Comparison of ENCODE assay signal across 8 cellular contexts in genomic region chr12:7142057-7142644, GRCh38. TPM values are rescaled to one million over a fixed set of nuclear protein-coding genes. Genes with fewer than 3 reads are reported as not detected.
A peak's percentile ranks its signal among the peaks of the same experiment; 100 is the strongest.
DNase-seq lines count a peak whose midpoint lies in the region; ATAC-seq and TF ChIP-seq lines count a peak whose summit lies in the region.

No MANE protein-coding gene starts in this region.

- no peak overlapping the region for H3K27ac Mint-ChIP-seq in activated naive CD4-positive, alpha-beta T cell treated with anti-CD3 and anti-CD28 coated beads, Interleukin-2, amount 10 ng/mL, durations not matched to agents 7 days and 5 days

- no peak for ATAC-seq in GM19463 (IDR thresholded peaks at IDR 0.05; ENCODE audit: unreplicated experiment)
- no peak for ATAC-seq in HG03095 (IDR thresholded peaks at IDR 0.05; ENCODE audit: unreplicated experiment)

- H4K20me1 ChIP-seq in SK-N-SH (ENCODE audit: insufficient read depth) = no peaks in the 10 kb centered on the region

- TF ChIP-seq RAD21 in SK-N-SH (IDR thresholded peaks at IDR 0.05; ENCODE audit: low read length) = peak; percentile 58

- H3K4me1 ChIP-seq in SK-N-SH (ENCODE audit: control insufficient read depth in 1 of 2, insufficient read depth in 2 of 2, low read depth in 1 of 2, low read length in 1 of 2) (no peaks in the 10 kb centered on the region), left ventricle myocardium inferior (no peaks in the 10 kb centered on the region), spleen (peaks cover 0 to 19% (median 3%) of the 10 kb centered on the region in 6 donors)

- H3K36me3 ChIP-seq in SK-N-SH (replicated peaks in 1 of 2; ENCODE audit: control insufficient read depth in 1 of 2, insufficient read depth in 2 of 2, low read length in 1 of 2) = peaks cover 0 to 2% of the 10 kb centered on the region in 2 experiments
- peaks cover under 1% of the 10 kb centered on the region for H3K36me3 ChIP-seq in left ventricle myocardium inferior
- peaks cover 0 to 92% (median 29%) of the 10 kb centered on the region in 6 donors for H3K36me3 ChIP-seq in spleen

- H3K4me3 Mint-ChIP-seq in activated naive CD4-positive, alpha-beta T cell treated with anti-CD3 and anti-CD28 coated beads, Interleukin-2, amount 10 ng/mL, durations not matched to agents 7 days and 5 days = no peak overlapping the region

- H3F3A ChIP-seq in SK-N-SH (replicated peaks; ENCODE audit: insufficient read depth) = no peaks in the 10 kb centered on the region

- TF ChIP-seq CTCF in SK-N-SH (IDR thresholded peaks at IDR 0.05) (peak; percentile 64), left ventricle myocardium inferior (IDR thresholded peaks at IDR 0.05; ENCODE audit: borderline replicate concordance) (peak; percentile 68), spleen (IDR thresholded peaks at IDR 0.05 in 8 of 11, conservative IDR thresholded peaks at IDR 0.05 in 3 of 11) (peak; percentile 37 to 82 (median 68))

- intact Hi-C loops in left ventricle myocardium inferior (cut with micrococcal nuclease) = no loop called here
- intact Hi-C loops in spleen (cut with DNase I; ENCODE audit: low total_unique reads) = no loop called here

- H3K4me1 Mint-ChIP-seq in activated naive CD4-positive, alpha-beta T cell treated with anti-CD3 and anti-CD28 coated beads, Interleukin-2, amount 10 ng/mL, durations not matched to agents 7 days and 5 days = peaks cover 3% of the 10 kb centered on the region

- no peak for TF ChIP-seq EP300 in SK-N-SH (IDR thresholded peaks at IDR 0.05; ENCODE audit: borderline replicate concordance in 1 of 2, low read depth in 1 of 2, low read length in 1 of 2)

- 58% methylated on average over 4 of the region's 5 CpGs for WGBS in SK-N-SH (ENCODE audit: low lambda C conversion rate)
- 62 to 95% (median 78%) methylated on average over 5 of the region's 5 CpGs for WGBS in spleen, 5 donors

- CTCF ChIA-PET in SK-N-SH (lab: Yijun Ruan, JAX) = interaction anchor here (0.6 to 3.9 kb wide), 11 partner anchors 11 to 165 kb away, joined by 3 to 33 read pairs (median 3); partner anchors contain the start of genes C1S, CLSTN3 and PEX5
- CTCF ChIA-PET in activated naive CD4-positive, alpha-beta T cell treated with anti-CD3 and anti-CD28 coated beads, Interleukin-2, amount 10 ng/mL, durations not matched to agents 7 days and 5 days (lab: Charles Lee) = interaction anchor here (2.0 to 2.7 kb wide), 3 partner anchors 12 to 47 kb away, joined by 6 to 16 read pairs (median 8); partner anchors contain the start of genes CLSTN3 and PEX5

- H3K27me3 ChIP-seq in SK-N-SH (ENCODE audit: insufficient read depth) (no peaks in the 10 kb centered on the region), left ventricle myocardium inferior (ENCODE audit: low read depth) (no peaks in the 10 kb centered on the region), spleen (replicated peaks in 1 of 7) (no peaks in the 10 kb centered on the region)

- H2AFZ ChIP-seq in SK-N-SH (ENCODE audit: low read depth) = no peak overlapping the region

- no peak for TF ChIP-seq POLR2A in spleen (IDR thresholded peaks at IDR 0.05)

- H3K27ac ChIP-seq in SK-N-SH (ENCODE audit: low read depth in 2 of 2, low read length in 1 of 2) = no peak overlapping the region
- H3K27ac ChIP-seq in left ventricle myocardium inferior (replicated peaks) = no peak overlapping the region
- no peak overlapping the region for H3K27ac ChIP-seq in spleen

- H3K9me2 ChIP-seq in SK-N-SH = no peaks in the 10 kb centered on the region

- no peak overlapping the region for H3K4me2 ChIP-seq in SK-N-SH

- DNase-seq in D341Med (ENCODE audit: low spot score) (peak; percentile 83), HT1080 (ENCODE audit: low read depth) (peak; percentile 59), SK-N-SH (peak; percentile 66), left ventricle myocardium inferior (no peak), spleen (peak; percentile 72)
- peak; percentile 74 for DNase-seq in activated naive CD4-positive, alpha-beta T cell treated with anti-CD3 and anti-CD28 coated beads, Interleukin-2, amount 10 ng/mL, durations not matched to agents 7 days and 5 days

- no peaks in the 10 kb centered on the region for H3K79me2 ChIP-seq in SK-N-SH (ENCODE audit: insufficient read depth)

- POLR2A ChIA-PET in SK-N-SH (lab: Yijun Ruan, JAX) = no interaction called here

- no peaks in the 10 kb centered on the region for H3K9me3 ChIP-seq in SK-N-SH
- H3K9me3 ChIP-seq in left ventricle myocardium inferior (replicated peaks) = no peaks in the 10 kb centered on the region
- no peaks in the 10 kb centered on the region for H3K9me3 ChIP-seq in spleen

- H3K27me3 Mint-ChIP-seq in activated naive CD4-positive, alpha-beta T cell treated with anti-CD3 and anti-CD28 coated beads, Interleukin-2, amount 10 ng/mL, durations not matched to agents 7 days and 5 days = no peaks in the 10 kb centered on the region

- no peak overlapping the region; a peak in 1 of 4 replicates for H3K4me3 ChIP-seq in SK-N-SH (ENCODE audit: low read depth in 2 of 2, low read length in 1 of 2)
- no peak overlapping the region for H3K4me3 ChIP-seq in left ventricle myocardium inferior
- no peak overlapping the region for H3K4me3 ChIP-seq in spleen

- no peaks in the 10 kb centered on the region for H3K9me3 Mint-ChIP-seq in activated naive CD4-positive, alpha-beta T cell treated with anti-CD3 and anti-CD28 coated beads, Interleukin-2, amount 10 ng/mL, durations not matched to agents 7 days and 5 days

- H3K9ac ChIP-seq in SK-N-SH = no peak overlapping the region

- peaks cover 73% of the 10 kb centered on the region for H3K36me3 Mint-ChIP-seq in activated naive CD4-positive, alpha-beta T cell treated with anti-CD3 and anti-CD28 coated beads, Interleukin-2, amount 10 ng/mL, durations not matched to agents 7 days and 5 days

TF ChIP-seq in SK-N-SH, 30 proteins besides CTCF, POLR2A, EP300 and RAD21:
- peak; percentile 61 for TF ChIP-seq SMC3 (IDR thresholded peaks at IDR 0.05; ENCODE audit: low read depth, low read length)
- no peak for TF ChIP-seq NRF1 (IDR thresholded peaks at IDR 0.05; ENCODE audit: low read depth, low read length)
- no peak for TF ChIP-seq FOXM1 (IDR thresholded peaks at IDR 0.05; ENCODE audit: low read depth)
- no peak for TF ChIP-seq SIN3A (IDR thresholded peaks at IDR 0.05; ENCODE audit: borderline replicate concordance, low read depth, low read length)

RNA-seq across cellular contexts. Expression of gene CLSTN3, which starts 12.0 kb away (rescaled TPM):
- total RNA-seq in HT1080 (2014; rRNA removed; shearing (Covaris generic)) = 7.7 and 14.0 TPM in 2 replicates
- 7.9 and 13.1 TPM in 2 replicates for polyA plus RNA-seq in HT1080 (2015; cell fraction: cytosol; rRNA removed)
- 81.6 and 107 TPM in 2 replicates for polyA plus RNA-seq in HT1080 (2015; cell fraction: nucleus; rRNA removed)
- 12.7 and 12.9 TPM in 2 replicates for polyA plus RNA-seq in SK-N-SH (2012; rRNA removed)
- polyA plus RNA-seq in SK-N-SH (2012; cell fraction: cytosol; rRNA removed) = 7.2 and 8.7 TPM in 2 replicates
- polyA plus RNA-seq in SK-N-SH (2012; cell fraction: nucleus; rRNA removed) = 34.7 and 40.9 TPM in 2 replicates
- total RNA-seq in left ventricle myocardium inferior = 4.6 TPM
- total RNA-seq in spleen = 100 to 1,000 TPM in 2 of 7 donors, 10 to 100 TPM in 5; 40.1 to 131 (median 87.9) TPM
- polyA plus RNA-seq in spleen = 10 to 100 TPM; 15.0 to 21.5 (median 18.7) TPM

RNA-seq across cellular contexts. Expression of gene RBP5, which starts 13.5 kb away (rescaled TPM):
- total RNA-seq in HT1080 (2014; rRNA removed; shearing (Covaris generic)) = not detected in 2 replicates
- not detected in 2 replicates for polyA plus RNA-seq in HT1080 (2015; cell fraction: cytosol; rRNA removed)
- polyA plus RNA-seq in HT1080 (2015; cell fraction: nucleus; rRNA removed) = 0.14 and 0.57 TPM in 2 replicates
- polyA plus RNA-seq in SK-N-SH (2012; rRNA removed) (0.06 and 0.12 TPM in 2 replicates), spleen (100 to 1,000 TPM in 1 of 3 donors, 10 to 100 TPM in 2; 93.2 to 170 (median 97.7) TPM)
- polyA plus RNA-seq in SK-N-SH (2012; cell fraction: cytosol; rRNA removed) = 0.08 and 0.22 TPM in 2 replicates
- 0.70 and 0.79 TPM in 2 replicates for polyA plus RNA-seq in SK-N-SH (2012; cell fraction: nucleus; rRNA removed)
- total RNA-seq in left ventricle myocardium inferior (0.47 TPM), spleen (100 to 1,000 TPM in 5 of 7 donors, 10 to 100 TPM in 2; 55.5 to 158 (median 106) TPM)

RNA-seq across cellular contexts. Expression of gene C1RL, which starts 33.1 kb away (rescaled TPM):
- total RNA-seq in HT1080 (2014; rRNA removed; shearing (Covaris generic)) = 18.0 and 20.3 TPM in 2 replicates
- polyA plus RNA-seq in HT1080 (2015; cell fraction: cytosol; rRNA removed) = 20.0 and 22.5 TPM in 2 replicates
- polyA plus RNA-seq in HT1080 (2015; cell fraction: nucleus; rRNA removed) = 24.1 and 35.1 TPM in 2 replicates
- 8.3 and 9.5 TPM in 2 replicates for polyA plus RNA-seq in SK-N-SH (2012; rRNA removed)
- 6.2 and 6.7 TPM in 2 replicates for polyA plus RNA-seq in SK-N-SH (2012; cell fraction: cytosol; rRNA removed)
- polyA plus RNA-seq in SK-N-SH (2012; cell fraction: nucleus; rRNA removed) = 19.7 and 20.2 TPM in 2 replicates
- total RNA-seq in left ventricle myocardium inferior = 8.1 TPM
- 100 to 1,000 TPM in 3 of 7 donors, 10 to 100 TPM in 4; 67.0 to 126 (median 93.1) TPM for total RNA-seq in spleen
- polyA plus RNA-seq in spleen = 10 to 100 TPM; 19.1 to 26.1 (median 20.3) TPM

RNA-seq across cellular contexts. Expression of gene PEX5, which starts 47.3 kb away (rescaled TPM):
- total RNA-seq in HT1080 (2014; rRNA removed; shearing (Covaris generic)) = 20.5 and 22.1 TPM in 2 replicates
- 22.0 and 26.3 TPM in 2 replicates for polyA plus RNA-seq in HT1080 (2015; cell fraction: cytosol; rRNA removed)
- 37.3 and 39.3 TPM in 2 replicates for polyA plus RNA-seq in HT1080 (2015; cell fraction: nucleus; rRNA removed)
- polyA plus RNA-seq in SK-N-SH (2012; rRNA removed) (21.6 and 22.6 TPM in 2 replicates), spleen (10 to 100 TPM; 13.4 to 19.3 (median 14.4) TPM)
- polyA plus RNA-seq in SK-N-SH (2012; cell fraction: cytosol; rRNA removed) = 18.1 and 20.7 TPM in 2 replicates
- 34.3 and 38.7 TPM in 2 replicates for polyA plus RNA-seq in SK-N-SH (2012; cell fraction: nucleus; rRNA removed)
- total RNA-seq in left ventricle myocardium inferior (33.5 TPM), spleen (10 to 100 TPM; 16.9 to 35.8 (median 25.5) TPM)

RNA-seq across cellular contexts. Expression of gene C1R, which starts 49.9 kb away (rescaled TPM):
- 1.3 and 2.3 TPM in 2 replicates for total RNA-seq in HT1080 (2014; rRNA removed; shearing (Covaris generic))
- polyA plus RNA-seq in HT1080 (2015; cell fraction: cytosol; rRNA removed) = 1.9 and 3.3 TPM in 2 replicates
- polyA plus RNA-seq in HT1080 (2015; cell fraction: nucleus; rRNA removed) = 8.9 and 15.4 TPM in 2 replicates
- polyA plus RNA-seq in SK-N-SH (2012; rRNA removed) (18.7 and 20.1 TPM in 2 replicates), spleen (100 to 1,000 TPM in 2 of 3 donors, 10 to 100 TPM in 1; 91.8 to 183 (median 154) TPM)
- 10.1 and 14.5 TPM in 2 replicates for polyA plus RNA-seq in SK-N-SH (2012; cell fraction: cytosol; rRNA removed)
- 16.0 and 22.2 TPM in 2 replicates for polyA plus RNA-seq in SK-N-SH (2012; cell fraction: nucleus; rRNA removed)
- total RNA-seq in left ventricle myocardium inferior (143 TPM), spleen (100 to 1,000 TPM; 188 to 421 (median 289) TPM)

Comparison
In these comparisons a context has a peak if more than half of its experiments do, and no peak if none do; other contexts are left out.
1. RNA of gene RBP5, which starts 13.5 kb away (total RNA-seq): 55.5 to 158 TPM in spleen; 0.47 TPM in left ventricle myocardium inferior (single experiment) and not detected in HT1080; every median in the first group is over 10 times any median in the second.
2. Peak in every context shown above with its lines, with median percentiles within 50 percentile points of each other: CTCF ChIP-seq.